Comparison of ENCODE assay signal across 10 cellular contexts in genomic region chr5:167565555-167565954, GRCh38.
DNase-seq lines count a peak whose midpoint lies in the region; ATAC-seq, FAIRE-seq and TF ChIP-seq lines count a peak whose summit lies in the region.
"Had no signal": no experiment of that assay in that cellular context is flagged by ENCODE, and none has a peak within 500 bp of the region (broad histone marks: within the 10 kb centered on the region; RNA-seq: fewer than 3 reads in every experiment).

No MANE protein-coding gene starts in this region.

- no peaks in the 10 kb centered on the region for H3K9me3 ChIP-seq in heart left ventricle

- H3K27ac ChIP-seq in heart left ventricle, result no peak overlapping the region

- ATAC-seq in left lobe of liver, result peak; percentile 82
- ATAC-seq in HG03378 (IDR thresholded peaks at IDR 0.05; ENCODE audit: unreplicated experiment), result no peak
- no peak for ATAC-seq in heart left ventricle

- intact Hi-C loops in posterior vena cava (cut with DNase I) (no loop called here), heart left ventricle (cut with DNase I) (no loop called here)

- 72 to 84% (median 79%) methylated on average over 3 of the region's 3 CpGs for WGBS in heart left ventricle, 4 donors

- H3K27me3 ChIP-seq in heart left ventricle, result peaks cover 0 to 28% (median 0%) of the 10 kb centered on the region in 9 donors

- no peak overlapping the region for H3K4me3 ChIP-seq in heart left ventricle

- TF ChIP-seq CTCF in heart left ventricle (IDR thresholded peaks at IDR 0.05), result peak in 4 of 12 donors; percentile 11 to 25 (median 14)

- peak; percentile 7 for DNase-seq in COLO829 (ENCODE audit: low spot score)
- peak; percentile 14 for DNase-seq in HTR-8/SVneo (ENCODE audit: insufficient read length, low spot score)
- DNase-seq in amniotic epithelial cell (ENCODE audit: low read depth), result peak; percentile 56
- no peak for DNase-seq in left lobe of liver (ENCODE audit: low spot score)
- DNase-seq in NCI-H2029 treated with DMSO at 0.1 percent for 48 hours (lab: John Stamatoyannopoulos, UW), result no peak
- DNase-seq in posterior vena cava (ENCODE audit: low spot score), result no peak
- DNase-seq in heart left ventricle, result no peak
- DNase-seq: NCI-H345 had no signal

- H3K4me1 ChIP-seq in heart left ventricle, result no peaks in the 10 kb centered on the region

- H3K36me3 ChIP-seq in heart left ventricle, result no peaks in the 10 kb centered on the region

- TF ChIP-seq POLR2A in heart left ventricle (IDR thresholded peaks at IDR 0.05), result no peak

- peak; percentile 36 for FAIRE-seq in HTR-8/SVneo (lab: Jason Lieb, UNC)
- FAIRE-seq: GM12892 had no signal

Comparison
In these comparisons a context has a peak if more than half of its experiments do, and no peak if none do; other contexts are left out.
1. DNase-seq: peak in COLO829 (single experiment), HTR-8/SVneo (single experiment) and amniotic epithelial cell (single experiment); none in left lobe of liver (single experiment), NCI-H2029 treated with DMSO at 0.1 percent for 48 hours (single experiment), posterior vena cava (single experiment) and heart left ventricle (0 of 5).